ENCODE assay signal across 8 cellular contexts in the genomic region with DNA sequence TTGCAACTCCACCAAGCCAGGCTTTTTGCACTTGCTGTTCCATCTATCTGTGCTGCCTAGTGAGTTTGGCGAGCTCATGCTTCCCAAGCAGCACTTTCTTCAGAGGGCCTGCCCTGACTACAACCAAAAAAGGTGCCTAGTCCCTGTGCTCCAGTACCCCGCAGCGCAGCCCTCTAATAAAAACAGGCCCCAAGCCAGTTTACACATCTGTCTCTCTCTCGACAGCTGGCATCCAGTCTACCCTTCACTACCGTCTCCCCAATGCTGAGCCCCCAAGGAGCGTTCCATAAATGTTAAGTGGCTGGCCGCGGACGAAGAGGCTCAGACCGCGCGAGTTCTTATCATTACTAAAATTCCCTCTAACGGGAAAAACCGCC. TPM values are rescaled to one million over a fixed set of nuclear protein-coding genes. Genes with fewer than 3 reads are reported as not detected.
DNase-seq lines count a peak whose midpoint lies in the region; ATAC-seq and TF ChIP-seq lines count a peak whose summit lies in the region.

No MANE protein-coding gene starts in this region.

- peak overlapping the region; percentile 85 for H3K4me3 ChIP-seq in CD8-positive, alpha-beta memory T cell (ENCODE audit: low read length)
- H3K4me3 ChIP-seq in Panc1 (ENCODE audit: low read depth in 2 of 2, low read length in 2 of 2) (peak overlapping the region; percentile 86 to 94), mucosa of descending colon (peak overlapping the region; percentile 98)
- H3K4me3 ChIP-seq in effector memory CD4-positive, alpha-beta T cell (ENCODE audit: insufficient read depth, low read depth, low read length, poor library complexity, severe bottlenecking) = peak overlapping the region; percentile 95

- H3K36me3 ChIP-seq in CD8-positive, alpha-beta memory T cell (ENCODE audit: insufficient read depth, low read length) = no peaks in the 10 kb centered on the region
- H3K36me3 ChIP-seq in Panc1 (ENCODE audit: control insufficient read depth, insufficient read depth, low read length) (peaks cover 5% of the 10 kb centered on the region), mucosa of descending colon (ENCODE audit: low read depth) (peaks cover 3% of the 10 kb centered on the region)
- no peaks in the 10 kb centered on the region for H3K36me3 ChIP-seq in effector memory CD4-positive, alpha-beta T cell (ENCODE audit: control insufficient read depth, insufficient read depth, low read length)

- peaks cover 0 to 24% (median 5%) of the 10 kb centered on the region in 3 donors for H3K36me3 Mint-ChIP-seq in CD8-positive, alpha-beta memory T cell

- peak overlapping the region; percentile 87 for H3K27ac ChIP-seq in CD8-positive, alpha-beta memory T cell (ENCODE audit: low read depth, low read length)
- peak overlapping the region; percentile 80 for H3K27ac ChIP-seq in Panc1 (ENCODE audit: low read length)
- H3K27ac ChIP-seq in effector memory CD4-positive, alpha-beta T cell (ENCODE audit: insufficient read depth, low read length, poor library complexity, severe bottlenecking) = peak overlapping the region; percentile 92

- peaks cover 2 to 3% of the 10 kb centered on the region in 2 donors for H3K27me3 Mint-ChIP-seq in CD8-positive, alpha-beta memory T cell

- H3K4me1 ChIP-seq in CD8-positive, alpha-beta memory T cell (ENCODE audit: insufficient read depth, low read length) = peaks cover 30% of the 10 kb centered on the region
- H3K4me1 ChIP-seq in Panc1 (ENCODE audit: control insufficient read depth, insufficient read depth, low read length) = peaks cover 4% of the 10 kb centered on the region
- H3K4me1 ChIP-seq in effector memory CD4-positive, alpha-beta T cell (ENCODE audit: control insufficient read depth, insufficient read depth, low read length, poor library complexity, severe bottlenecking) = peaks cover 17% of the 10 kb centered on the region
- H3K4me1 ChIP-seq in mucosa of descending colon (ENCODE audit: low read depth) = peaks cover 12% of the 10 kb centered on the region

- peak overlapping the region; percentile 91 to 98 (median 96) for H3K4me3 Mint-ChIP-seq in CD8-positive, alpha-beta memory T cell

- TF ChIP-seq CTCF in Panc1 (IDR thresholded peaks at IDR 0.05) (no peak), mucosa of descending colon (IDR thresholded peaks at IDR 0.05) (no peak)

- DNase-seq in CD8-positive, alpha-beta memory T cell = no peak
- DNase-seq in Panc1 (ENCODE audit: low read depth, low spot score) = no peak
- DNase-seq in effector memory CD4-positive, alpha-beta T cell = no peak
- peak in 1 of 3 donors; percentile 20 for DNase-seq in mucosa of descending colon
- DNase-seq in HuH-7.5 (ENCODE audit: low spot score) = no peak
- DNase-seq in KG1 (lab: John Stamatoyannopoulos, UW) = no peak

- H3K27ac Mint-ChIP-seq in CD8-positive, alpha-beta memory T cell = peak overlapping the region; percentile 86 to 99 (median 96)

- H3K9me3 ChIP-seq in CD8-positive, alpha-beta memory T cell (ENCODE audit: low read length) = no peaks in the 10 kb centered on the region
- H3K9me3 ChIP-seq in Panc1 (ENCODE audit: control insufficient read depth, insufficient read depth, low read depth, low read length) (no peaks in the 10 kb centered on the region; the same call in 1 of the 2 replicates), mucosa of descending colon (no peaks in the 10 kb centered on the region)
- H3K9me3 ChIP-seq in effector memory CD4-positive, alpha-beta T cell (ENCODE audit: control insufficient read depth, low read length) = no peaks in the 10 kb centered on the region

- peaks cover 45 to 61% (median 57%) of the 10 kb centered on the region in 3 donors for H3K4me1 Mint-ChIP-seq in CD8-positive, alpha-beta memory T cell

- H3K27me3 ChIP-seq in CD8-positive, alpha-beta memory T cell (ENCODE audit: insufficient read depth, low read length, poor library complexity, severe bottlenecking) = no peaks in the 10 kb centered on the region
- no peaks in the 10 kb centered on the region for H3K27me3 ChIP-seq in Panc1 (ENCODE audit: control insufficient read depth, insufficient read depth, low read length)
- H3K27me3 ChIP-seq in effector memory CD4-positive, alpha-beta T cell (replicated peaks; ENCODE audit: control insufficient read depth, insufficient read depth, low read length, poor library complexity, severe bottlenecking) = no peaks in the 10 kb centered on the region

- BruUV-seq in Panc1 (replicated peaks; lab: Mats Ljungman, UMichigan) = TSS peak; percentile 68

- intact Hi-C loops in Panc1 (cut with micrococcal nuclease; ENCODE audit: unreplicated experiment) = no loop called here
- intact Hi-C loops in mucosa of descending colon (cut with DNase I, micrococcal nuclease) = no loop called here

- H3K9me3 Mint-ChIP-seq in CD8-positive, alpha-beta memory T cell = no peaks in the 10 kb centered on the region

- CTCF ChIA-PET in CD8-positive, alpha-beta memory T cell (lab: Charles Lee) = interaction anchor here (0.7 to 4.3 kb wide), 31 partner anchors 10 to 1428 kb away, joined by 3 to 39 read pairs (median 4); partner anchors contain the start of genes ITM2B and NUDT15
- CTCF ChIA-PET in Panc1 (lab: Charles Lee) = interaction anchor here (0.6 kb wide), 3 partner anchors 44 to 209 kb away, joined by 3 to 13 read pairs (median 4); partner anchors contain the start of gene RB1

- POLR2A ChIA-PET in CD8-positive, alpha-beta memory T cell (lab: Charles Lee) = interaction anchor here (0.9 to 1.9 kb wide), 8 partner anchors 16 to 468 kb away, joined by 3 to 13 read pairs (median 4); partner anchors contain the start of genes ITM2B, NUDT15 and RB1
- POLR2A ChIA-PET in Panc1 (lab: Charles Lee) = no interaction called here

- in situ Hi-C loops in Panc1 (cut with HindIII; ENCODE audit: low pct_unique_long_range_greater_than_20kb, low sequenced_read_pairs) = no loop called here

- ATAC-seq in GM21825 (IDR thresholded peaks at IDR 0.05; ENCODE audit: unreplicated experiment) (peak; percentile 19), Panc1 (peak; percentile 26; the same call in 1 of the 2 replicates), mucosa of descending colon (peak; percentile 16), GM21381 (IDR thresholded peaks at IDR 0.05; ENCODE audit: unreplicated experiment) (no peak)

RNA-seq across cellular contexts. Expression of gene MED4, which starts 0.5 kb away (rescaled TPM):
- 10 to 100 TPM; 61.1 to 68.1 TPM for total RNA-seq in CD8-positive, alpha-beta memory T cell
- 105 TPM for polyA plus RNA-seq in CD8-positive, alpha-beta memory T cell
- total RNA-seq in Panc1 (2021; ENCODE audit: unreplicated experiment) (26.5 TPM), mucosa of descending colon (10 to 100 TPM; 42.0 to 47.6 (median 43.6) TPM)
- 20.8 TPM for polyA plus RNA-seq in Panc1 (2012; ENCODE audit: insufficient read length)

RNA-seq across cellular contexts. Expression of gene NUDT15, which starts 56.9 kb away (rescaled TPM):
- total RNA-seq in CD8-positive, alpha-beta memory T cell = 10 to 100 TPM; 23.9 to 24.0 TPM
- 7.1 TPM for polyA plus RNA-seq in CD8-positive, alpha-beta memory T cell
- total RNA-seq in Panc1 (2021; ENCODE audit: unreplicated experiment) (18.9 TPM), mucosa of descending colon (10 to 100 TPM; 17.9 to 25.4 (median 21.6) TPM)
- 6.8 TPM for polyA plus RNA-seq in Panc1 (2012; ENCODE audit: insufficient read length)
